In genomic region chr4:20625460-20625859, GRCh38 we compare ENCODE assay signal across 2 cellular contexts.
TF ChIP-seq lines count a peak whose summit lies in the region.

No MANE protein-coding gene starts in this region.

TF ChIP-seq in K562, 482 proteins besides CTCF, POLR2A, EP300 and RAD21:
- no peak for TF ChIP-seq TSHZ1 (CRISPR knock-in tag; IDR thresholded peaks at IDR 0.05)
- no peak for TF ChIP-seq ZNF609 (CRISPR knock-in tag; IDR thresholded peaks at IDR 0.05; ENCODE audit: borderline replicate concordance)
- peak; percentile 25; the same call in 1 of the 2 replicates for TF ChIP-seq PKNOX1 (IDR thresholded peaks at IDR 0.05)
- peak; percentile 80 for TF ChIP-seq SPI1 (IDR thresholded peaks at IDR 0.05; ENCODE audit: borderline replicate concordance, low read depth, low read length)

TF ChIP-seq in GM23338, 12 proteins besides CTCF, POLR2A, EP300 and RAD21 (continued from another document):
- TF ChIP-seq ZNF462 (CRISPR knock-in tag; IDR thresholded peaks at IDR 0.05): no peak
- no peak for TF ChIP-seq REST (IDR thresholded peaks at IDR 0.05; ENCODE audit: unreplicated experiment)
- no peak for TF ChIP-seq STAT1 (IDR thresholded peaks at IDR 0.05; ENCODE audit: unreplicated experiment)
